In genomic region chr10:88113657-88114272, GRCh38 we compare ENCODE assay signal across 15 cellular contexts.
DNase-seq lines count a peak whose midpoint lies in the region; ATAC-seq and TF ChIP-seq lines count a peak whose summit lies in the region.
"Had no signal": no experiment of that assay in that cellular context is flagged by ENCODE, and none has a peak within 500 bp of the region (broad histone marks: within the 10 kb centered on the region; RNA-seq: fewer than 3 reads in every experiment).

No MANE protein-coding gene starts in this region.

- H3K9me3 ChIP-seq in KOPT-K1 (ENCODE audit: insufficient read depth, low read length, poor library complexity, severe bottlenecking) (no peaks in the 10 kb centered on the region), spleen (no peaks in the 10 kb centered on the region)
- H3K9me3 ChIP-seq: esophagus squamous epithelium, heart left ventricle, SJCRH30 had no signal

- H3K4me1 ChIP-seq in spleen = peaks cover 38 to 92% (median 68%) of the 10 kb centered on the region in 6 donors
- H3K4me1 ChIP-seq: SJCRH30 had no signal

- no peak for TF ChIP-seq CTCF in spleen (IDR thresholded peaks at IDR 0.05 in 8 of 11, conservative IDR thresholded peaks at IDR 0.05 in 3 of 11)

- intact Hi-C loops in dendritic cell treated with granulocyte-macrophage colony-stimulating factor and Interleukin-4, amounts not matched to agents 40 ng/mL and 50 ng/mL, for 4 days (cut with micrococcal nuclease) = no loop called here
- intact Hi-C loops in spleen (cut with DNase I; ENCODE audit: low total_unique reads) = loop anchor here (5.0 kb wide), 1 partner anchor 251 kb away; the partner anchor contains the start of genes KLLN and PTEN

- no peak for ATAC-seq in T-cell (replicated peaks in 1 of 4)
- no peak for ATAC-seq in naive thymus-derived CD8-positive, alpha-beta T cell
- ATAC-seq: activated CD4-positive, CD25-positive, alpha-beta regulatory T cell treated with anti-CD3 and anti-CD28 coated beads, Interleukin-2, amount 50 U/mL, for 24 hours; activated T-helper 17 cell treated with anti-CD3 and anti-CD28 coated beads, Interleukin-2, amount 50 U/mL, for 72 hours had no signal

- TF ChIP-seq POLR2A in spleen (IDR thresholded peaks at IDR 0.05) = no peak

- no peak overlapping the region for H3K4me3 Mint-ChIP-seq in dendritic cell treated with granulocyte-macrophage colony-stimulating factor and Interleukin-4, amounts not matched to agents 40 ng/mL and 50 ng/mL, for 4 days
- H3K4me3 Mint-ChIP-seq in T-cell = no peak overlapping the region
- no peak overlapping the region for H3K4me3 Mint-ChIP-seq in naive thymus-derived CD8-positive, alpha-beta T cell
- H3K4me3 Mint-ChIP-seq: activated T-helper 17 cell treated with anti-CD3 and anti-CD28 coated beads, Interleukin-2, amount 50 U/mL, for 72 hours; T-helper 2 cell treated with Interferon-gamma antibody and Interleukin-4, amounts not matched to agents 5 μg/mL and 100 μg/mL, for 36 hours had no signal

- H3K9me3 Mint-ChIP-seq in dendritic cell treated with granulocyte-macrophage colony-stimulating factor and Interleukin-4, amounts not matched to agents 40 ng/mL and 50 ng/mL, for 4 days = no peaks in the 10 kb centered on the region
- no peaks in the 10 kb centered on the region for H3K9me3 Mint-ChIP-seq in T-cell
- no peaks in the 10 kb centered on the region for H3K9me3 Mint-ChIP-seq in naive thymus-derived CD8-positive, alpha-beta T cell
- H3K9me3 Mint-ChIP-seq: activated T-helper 17 cell treated with anti-CD3 and anti-CD28 coated beads, Interleukin-2, amount 50 U/mL, for 72 hours; T-helper 2 cell treated with Interferon-gamma antibody and Interleukin-4, amounts not matched to agents 5 μg/mL and 100 μg/mL, for 36 hours had no signal

- H3K27me3 Mint-ChIP-seq in dendritic cell treated with granulocyte-macrophage colony-stimulating factor and Interleukin-4, amounts not matched to agents 40 ng/mL and 50 ng/mL, for 4 days = no peaks in the 10 kb centered on the region
- no peaks in the 10 kb centered on the region for H3K27me3 Mint-ChIP-seq in T-cell
- H3K27me3 Mint-ChIP-seq in naive thymus-derived CD8-positive, alpha-beta T cell = no peaks in the 10 kb centered on the region
- H3K27me3 Mint-ChIP-seq: activated T-helper 17 cell treated with anti-CD3 and anti-CD28 coated beads, Interleukin-2, amount 50 U/mL, for 72 hours had no signal

- WGBS in spleen, 5 donors = 59 to 93% (median 88%) methylated on average over 2 of the region's 2 CpGs

- no peaks in the 10 kb centered on the region for H3K36me3 ChIP-seq in KOPT-K1 (ENCODE audit: insufficient read depth, low read length)
- no peaks in the 10 kb centered on the region for H3K36me3 ChIP-seq in spleen
- H3K36me3 ChIP-seq: brain microvascular endothelial cell, esophagus squamous epithelium, heart left ventricle, SJCRH30 had no signal

- peaks cover 17% of the 10 kb centered on the region for H3K4me1 Mint-ChIP-seq in dendritic cell treated with granulocyte-macrophage colony-stimulating factor and Interleukin-4, amounts not matched to agents 40 ng/mL and 50 ng/mL, for 4 days (ENCODE audit: low read depth)
- peaks cover 10 to 20% (median 13%) of the 10 kb centered on the region in 3 donors for H3K4me1 Mint-ChIP-seq in T-cell
- H3K4me1 Mint-ChIP-seq in naive thymus-derived CD8-positive, alpha-beta T cell = peaks cover 6 to 26% (median 15%) of the 10 kb centered on the region in 4 donors

- no peak for DNase-seq in spleen
- DNase-seq in T-cell = no peak
- no peak for DNase-seq in NCI-H510A treated with DMSO at 0.1 percent for 48 hours (lab: John Stamatoyannopoulos, UW)
- DNase-seq in naive thymus-derived CD8-positive, alpha-beta T cell = no peak
- DNase-seq: esophagus squamous epithelium had no signal

- no peaks in the 10 kb centered on the region for H3K36me3 Mint-ChIP-seq in dendritic cell treated with granulocyte-macrophage colony-stimulating factor and Interleukin-4, amounts not matched to agents 40 ng/mL and 50 ng/mL, for 4 days (ENCODE audit: low read depth)
- H3K36me3 Mint-ChIP-seq in T-cell = no peaks in the 10 kb centered on the region
- no peaks in the 10 kb centered on the region for H3K36me3 Mint-ChIP-seq in naive thymus-derived CD8-positive, alpha-beta T cell

- H3K27ac ChIP-seq in KOPT-K1 (ENCODE audit: low read depth, low read length, poor library complexity, severe bottlenecking) (peak overlapping the region; percentile 90), spleen (peak overlapping the region in 7 of 8 donors; percentile 27 to 77 (median 67))
- H3K27ac ChIP-seq: brain microvascular endothelial cell, esophagus squamous epithelium, heart left ventricle, SJCRH30 had no signal

- H3K27ac Mint-ChIP-seq in dendritic cell treated with granulocyte-macrophage colony-stimulating factor and Interleukin-4, amounts not matched to agents 40 ng/mL and 50 ng/mL, for 4 days = peak overlapping the region; percentile 36
- no peak overlapping the region for H3K27ac Mint-ChIP-seq in T-cell
- H3K27ac Mint-ChIP-seq in naive thymus-derived CD8-positive, alpha-beta T cell = peak overlapping the region in 1 of 10 donors; percentile 16
- H3K27ac Mint-ChIP-seq: activated T-helper 17 cell treated with anti-CD3 and anti-CD28 coated beads, Interleukin-2, amount 50 U/mL, for 72 hours; T-helper 2 cell treated with Interferon-gamma antibody and Interleukin-4, amounts not matched to agents 5 μg/mL and 100 μg/mL, for 36 hours had no signal

- no peaks in the 10 kb centered on the region for H3K27me3 ChIP-seq in spleen (replicated peaks in 1 of 7)
- H3K27me3 ChIP-seq: brain microvascular endothelial cell, esophagus squamous epithelium, heart left ventricle, SJCRH30 had no signal

- CTCF ChIA-PET in T-cell (lab: Charles Lee) = interaction anchor here (0.5 to 3.4 kb wide), 9 partner anchors 22 to 402 kb away, joined by 3 to 15 read pairs (median 3); no protein-coding TSS in a partner anchor

- H3K4me3 ChIP-seq in GM08714 (ENCODE audit: low read length) (peak overlapping the region; percentile 24; the same call in 1 of the 2 replicates), spleen (no peak overlapping the region)
- H3K4me3 ChIP-seq: esophagus squamous epithelium, heart left ventricle, lung, SJCRH30 had no signal

- POLR2A ChIA-PET in T-cell (lab: Charles Lee) = interaction anchor here in 1 of 2 donors (0.5 kb wide), 1 partner anchor 294 kb away, joined by 4 read pairs; no protein-coding TSS in a partner anchor
- POLR2A ChIA-PET in naive thymus-derived CD8-positive, alpha-beta T cell (lab: Charles Lee) = interaction anchor here (0.6 to 5.9 kb wide), 2 partner anchors 251 to 275 kb away, joined by 3 to 42 read pairs; partner anchors contain the start of genes KLLN and PTEN
